Comparison of ENCODE assay signal across 31 cellular contexts in the genomic region with DNA sequence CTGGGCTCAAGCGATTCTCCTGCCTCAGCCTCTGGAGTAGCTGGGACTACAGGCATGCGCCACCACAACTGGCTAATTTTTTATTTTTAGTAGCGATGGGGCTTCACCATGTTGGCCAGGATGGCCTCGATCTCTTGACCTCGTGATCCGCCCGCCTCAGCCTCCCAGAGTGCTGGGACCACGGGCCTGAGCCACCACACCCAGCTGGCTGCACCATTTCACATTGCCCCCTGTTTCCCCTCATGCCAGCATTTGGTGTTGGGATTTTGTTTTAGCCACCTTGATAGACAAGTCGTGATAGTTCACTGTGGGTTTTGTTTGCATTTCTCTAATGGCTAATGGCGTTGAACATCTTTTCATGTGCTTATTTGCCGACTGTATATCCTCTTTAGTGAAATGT. TPM values are rescaled to one million over a fixed set of nuclear protein-coding genes. Genes with fewer than 3 reads are reported as not detected.
"Had no signal": no experiment of that assay in that cellular context is flagged by ENCODE, and none has a peak within 500 bp of the region (broad histone marks: within the 10 kb centered on the region; RNA-seq: fewer than 3 reads in every experiment).

No MANE protein-coding gene starts in this region.

- H3K4me3 Mint-ChIP-seq: immature natural killer cell; naive thymus-derived CD4-positive, alpha-beta T cell; natural killer cell treated with Interleukin-12 subunit alpha and Interleukin-12 subunit beta and Interleukin-15 and Interleukin-18, amount 100 ng/mL, for 72 hours; neural crest cell; stimulated activated effector memory CD8-positive, alpha-beta T cell treated with anti-CD3 and anti-CD28 coated beads, Interleukin-12 subunit alpha, Interleukin-12 subunit beta, amount 100 ng/mL, for 72 hours; stimulated activated naive CD8-positive, alpha-beta T cell treated with anti-CD3 and anti-CD28 coated beads, Interleukin-15, Interleukin-2, amounts not matched to agents 100 ng/mL and 50 ng/mL, for 24 hours; type B pancreatic cell had no signal

- H3K36me3 ChIP-seq: left lung, prostate gland, thoracic aorta, uterus had no signal

- H3K9ac ChIP-seq: parathyroid adenoma had no signal

- H3K9me3 Mint-ChIP-seq: immature natural killer cell; natural killer cell treated with Interleukin-12 subunit alpha and Interleukin-12 subunit beta and Interleukin-15 and Interleukin-18, amount 100 ng/mL, for 72 hours; neural crest cell; stimulated activated effector memory CD8-positive, alpha-beta T cell treated with anti-CD3 and anti-CD28 coated beads, Interleukin-12 subunit alpha, Interleukin-12 subunit beta, amount 100 ng/mL, for 72 hours; stimulated activated naive CD8-positive, alpha-beta T cell treated with anti-CD3 and anti-CD28 coated beads, Interleukin-15, Interleukin-2, amounts not matched to agents 100 ng/mL and 50 ng/mL, for 24 hours; type B pancreatic cell had no signal

- H3K4me1 Mint-ChIP-seq: immature natural killer cell; neural crest cell; stimulated activated effector memory CD8-positive, alpha-beta T cell treated with anti-CD3 and anti-CD28 coated beads, Interleukin-12 subunit alpha, Interleukin-12 subunit beta, amount 100 ng/mL, for 72 hours had no signal

- DNase-seq: hypothalamus; immature natural killer cell; kidney; left colon; left lung; midbrain; mucosa of descending colon; naive thymus-derived CD4-positive, alpha-beta T cell; occipital lobe; retina; right cardiac atrium; sigmoid colon; small intestine; spleen; stimulated activated CD4-positive, alpha-beta T cell treated with anti-CD3 and anti-CD28 coated beads, Interleukin-4, amount 100 ng/mL, for 24 hours; stimulated activated naive CD4-positive, alpha-beta T cell; tibial artery; uterus had no signal

- H3K36me3 Mint-ChIP-seq: natural killer cell treated with Interleukin-12 subunit alpha and Interleukin-12 subunit beta and Interleukin-15 and Interleukin-18, amount 100 ng/mL, for 72 hours had no signal

- H3K4me1 ChIP-seq: left lung, parathyroid adenoma, suprapubic skin, uterus had no signal

- H3K27ac ChIP-seq: left lung, neutrophil, parathyroid adenoma, prostate gland, sigmoid colon, spleen, suprapubic skin, thoracic aorta, tibial artery, uterus had no signal

- H2AFZ ChIP-seq: parathyroid adenoma had no signal

- H3K9me3 ChIP-seq: left lung, mucosa of descending colon, neutrophil, prostate gland, sigmoid colon, spleen, suprapubic skin, thoracic aorta, tibial artery, uterus had no signal

- H3K27ac Mint-ChIP-seq: naive thymus-derived CD4-positive, alpha-beta T cell; natural killer cell treated with Interleukin-12 subunit alpha and Interleukin-12 subunit beta and Interleukin-15 and Interleukin-18, amount 100 ng/mL, for 72 hours; stimulated activated effector memory CD8-positive, alpha-beta T cell treated with anti-CD3 and anti-CD28 coated beads, Interleukin-12 subunit alpha, Interleukin-12 subunit beta, amount 100 ng/mL, for 72 hours; stimulated activated naive CD8-positive, alpha-beta T cell treated with anti-CD3 and anti-CD28 coated beads, Interleukin-15, Interleukin-2, amounts not matched to agents 100 ng/mL and 50 ng/mL, for 24 hours; type B pancreatic cell had no signal

- H3K27me3 Mint-ChIP-seq: naive thymus-derived CD4-positive, alpha-beta T cell; natural killer cell treated with Interleukin-12 subunit alpha and Interleukin-12 subunit beta and Interleukin-15 and Interleukin-18, amount 100 ng/mL, for 72 hours; stimulated activated naive CD8-positive, alpha-beta T cell treated with anti-CD3 and anti-CD28 coated beads, Interleukin-15, Interleukin-2, amounts not matched to agents 100 ng/mL and 50 ng/mL, for 24 hours; type B pancreatic cell had no signal

- H3K27me3 ChIP-seq: left lung, sigmoid colon, spleen, suprapubic skin, tibial artery, uterus had no signal

- H3K4me3 ChIP-seq: left lung, lung, mucosa of descending colon, prostate gland, sigmoid colon, spleen, suprapubic skin, thoracic aorta, tibial artery, uterus had no signal

RNA-seq across cellular contexts. Expression of a gene that starts 5.8 kb away (rescaled TPM):
- total RNA-seq: myocyte, neural crest cell, osteocyte had no signal
- polyA plus RNA-seq: immature natural killer cell had no signal
